In genomic region chr17:79075861-79076406, GRCh38 we compare ENCODE assay signal across 8 cellular contexts. TPM values are rescaled to one million over a fixed set of nuclear protein-coding genes. Genes with fewer than 3 reads are reported as not detected.
DNase-seq lines count a peak whose midpoint lies in the region; ATAC-seq and TF ChIP-seq lines count a peak whose summit lies in the region.

No MANE protein-coding gene starts in this region.

- no peak for ATAC-seq in CD8-positive, alpha-beta T cell
- ATAC-seq in effector memory CD8-positive, alpha-beta T cell (replicated peaks), result no peak
- ATAC-seq in HG02981 (IDR thresholded peaks at IDR 0.05; ENCODE audit: unreplicated experiment) (no peak), GM21515 (IDR thresholded peaks at IDR 0.05; ENCODE audit: unreplicated experiment) (no peak), GM18873 (IDR thresholded peaks at IDR 0.05; ENCODE audit: low FRiP score, unreplicated experiment) (no peak), HG03175 (IDR thresholded peaks at IDR 0.05; ENCODE audit: unreplicated experiment) (no peak)

- no peaks in the 10 kb centered on the region for H3K27me3 ChIP-seq in CD8-positive, alpha-beta T cell (ENCODE audit: insufficient read depth, low read length)

- TF ChIP-seq POLR2A in NB4 (IDR thresholded peaks at IDR 0.05; ENCODE audit: extremely low read depth, insufficient read length), result no peak

- no peak for DNase-seq in CD8-positive, alpha-beta T cell
- DNase-seq in NB4 (ENCODE audit: low read depth) (no peak), neural crest cell (ENCODE audit: low read depth, low spot score) (no peak)
- no peak for DNase-seq in effector memory CD8-positive, alpha-beta T cell

- peak overlapping the region; percentile 94 for H3K4me3 Mint-ChIP-seq in CD8-positive, alpha-beta T cell
- peak overlapping the region; percentile 75 to 86 for H3K4me3 Mint-ChIP-seq in effector memory CD8-positive, alpha-beta T cell
- peak overlapping the region; percentile 93 for H3K4me3 Mint-ChIP-seq in neural crest cell

- CTCF ChIA-PET in CD8-positive, alpha-beta T cell (lab: Charles Lee), result interaction anchor here (0.6 to 2.6 kb wide), 4 partner anchors 9 to 11 kb away, joined by 3 to 7 read pairs (median 5); no protein-coding TSS in a partner anchor

- H3K27ac Mint-ChIP-seq in CD8-positive, alpha-beta T cell, result peak overlapping the region; percentile 90
- peak overlapping the region; percentile 74 to 84 for H3K27ac Mint-ChIP-seq in effector memory CD8-positive, alpha-beta T cell
- H3K27ac Mint-ChIP-seq in neural crest cell (ENCODE audit: unreplicated experiment), result no peak overlapping the region

- no peak overlapping the region for H3K27ac ChIP-seq in CD8-positive, alpha-beta T cell (ENCODE audit: low read depth, low read length)

- no peaks in the 10 kb centered on the region for H3K27me3 Mint-ChIP-seq in CD8-positive, alpha-beta T cell (ENCODE audit: low read depth)
- H3K27me3 Mint-ChIP-seq in effector memory CD8-positive, alpha-beta T cell, result no peaks in the 10 kb centered on the region
- H3K27me3 Mint-ChIP-seq in neural crest cell (ENCODE audit: low read depth), result no peaks in the 10 kb centered on the region

- POLR2A ChIA-PET in CD8-positive, alpha-beta T cell (lab: Charles Lee), result interaction anchor here (1.9 kb wide), 1 partner anchor 325 kb away, joined by 4 read pairs; no protein-coding TSS in a partner anchor

- H3K4me1 Mint-ChIP-seq in CD8-positive, alpha-beta T cell (ENCODE audit: low read depth), result peaks cover 19% of the 10 kb centered on the region
- peaks cover 13 to 21% of the 10 kb centered on the region in 2 donors for H3K4me1 Mint-ChIP-seq in effector memory CD8-positive, alpha-beta T cell (ENCODE audit: low read depth in 2 of 2)
- H3K4me1 Mint-ChIP-seq in neural crest cell, result peaks cover 10% of the 10 kb centered on the region

- peaks cover 16% of the 10 kb centered on the region for H3K4me1 ChIP-seq in CD8-positive, alpha-beta T cell (ENCODE audit: insufficient read depth, low read length)

- H3K36me3 ChIP-seq in CD8-positive, alpha-beta T cell (ENCODE audit: insufficient read depth, low read length), result peaks cover 20% of the 10 kb centered on the region

- TF ChIP-seq CTCF in CD8-positive, alpha-beta T cell (IDR thresholded peaks at IDR 0.05), result no peak
- TF ChIP-seq CTCF in NB4 (IDR thresholded peaks at IDR 0.05; ENCODE audit: low read depth, low read length), result no peak
- no peak for TF ChIP-seq CTCF in neural crest cell (conservative IDR thresholded peaks at IDR 0.05)

- H3K36me3 Mint-ChIP-seq in CD8-positive, alpha-beta T cell, result peaks cover 37% of the 10 kb centered on the region
- H3K36me3 Mint-ChIP-seq in effector memory CD8-positive, alpha-beta T cell (ENCODE audit: insufficient read depth), result peaks cover 13% of the 10 kb centered on the region
- no peaks in the 10 kb centered on the region for H3K36me3 Mint-ChIP-seq in neural crest cell (ENCODE audit: low read depth)

- H3K9me3 ChIP-seq in CD8-positive, alpha-beta T cell (ENCODE audit: low read length), result no peaks in the 10 kb centered on the region

- H3K4me3 ChIP-seq in CD8-positive, alpha-beta T cell (ENCODE audit: low read depth, low read length), result peak overlapping the region; percentile 52
- H3K4me3 ChIP-seq in NB4 (ENCODE audit: low read depth, low read length), result peak overlapping the region; percentile 62

- no peaks in the 10 kb centered on the region for H3K9me3 Mint-ChIP-seq in CD8-positive, alpha-beta T cell
- no peaks in the 10 kb centered on the region for H3K9me3 Mint-ChIP-seq in effector memory CD8-positive, alpha-beta T cell
- H3K9me3 Mint-ChIP-seq in neural crest cell, result no peaks in the 10 kb centered on the region

- intact Hi-C loops in CD8-positive, alpha-beta T cell (cut with DNase I, micrococcal nuclease), result no loop called here

RNA-seq across cellular contexts. Expression of gene ENGASE, which starts 1.3 kb away (rescaled TPM):
- 10 to 100 TPM; 84.1 to 92.8 TPM for total RNA-seq in CD8-positive, alpha-beta T cell
- total RNA-seq in neural crest cell, result 50.9 and 52.6 TPM in 2 replicates

RNA-seq across cellular contexts. Expression of gene C1QTNF1, which starts 52.0 kb away (rescaled TPM):
- total RNA-seq in CD8-positive, alpha-beta T cell, result under 1 TPM in 1 of 2 experiments, not detected in 1; 0.78 TPM
- total RNA-seq in neural crest cell, result 0.89 and 1.0 TPM in 2 replicates
